In the genomic region with DNA sequence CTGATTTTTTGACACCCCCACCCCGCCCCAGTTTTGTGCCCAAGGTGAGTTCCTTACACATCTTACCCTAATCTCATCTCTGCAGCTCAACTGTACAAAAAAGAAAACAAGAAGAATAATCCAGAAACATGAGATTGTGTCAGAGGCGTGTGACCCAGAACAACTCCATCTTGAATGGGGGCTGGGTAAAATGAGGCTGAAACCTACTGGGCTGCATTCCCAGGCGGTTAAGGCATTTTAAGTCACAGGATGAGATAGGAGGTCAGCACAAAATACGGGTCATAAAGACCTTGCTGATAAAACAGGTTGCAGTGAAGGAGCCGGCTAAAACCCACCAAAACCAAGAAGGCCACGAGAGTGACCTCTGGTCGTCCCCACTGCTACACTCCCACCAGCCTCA, we compare ENCODE assay signal across 20 cellular contexts. TPM values are rescaled to one million over a fixed set of nuclear protein-coding genes. Genes with fewer than 3 reads are reported as not detected.
"Had no signal": no experiment of that assay in that cellular context is flagged by ENCODE, and none has a peak within 500 bp of the region (broad histone marks: within the 10 kb centered on the region; RNA-seq: fewer than 3 reads in every experiment).

No MANE protein-coding gene starts in this region.

RNA-seq across cellular contexts. Expression of gene TLX3, which starts 52.1 kb away (rescaled TPM):
- total RNA-seq: activated B cell treated with CpG ODN at 0.5 μM for 24 hours; activated CD4-positive, alpha-beta memory T cell treated with anti-CD3 and anti-CD28 coated beads for 36 hours; activated CD4-positive, alpha-beta T cell treated with anti-CD3 and anti-CD28 coated beads, Interleukin-2, amount 10 ng/mL, durations not matched to agents 24 days and 14 days; activated CD8-positive, alpha-beta memory T cell treated with anti-CD3 and anti-CD28 coated beads for 36 hours; activated CD8-positive, alpha-beta T cell treated with anti-CD3 and anti-CD28 coated beads for 36 hours; activated naive CD4-positive, alpha-beta T cell treated with anti-CD3 and anti-CD28 coated beads for 36 hours; activated naive CD4-positive, alpha-beta T cell treated with anti-CD3 and anti-CD28 coated beads, Interleukin-2, amount 50 U/mL, for 72 hours; activated naive CD8-positive, alpha-beta T cell treated with anti-CD3 and anti-CD28 coated beads for 36 hours; activated T-cell treated with anti-CD3 and anti-CD28 coated beads, Interleukin-2, amount 50 U/mL, for 4 hours; activated T-cell treated with anti-CD3 and anti-CD28 coated beads, Interleukin-2, amount 50 U/mL, for 72 hours; activated T-helper 1 cell treated with anti-CD3 and anti-CD28 coated beads, Interleukin-12 subunit alpha, Interleukin-12 subunit beta, Interleukin-2, Interleukin-4 antibody, amounts not matched to agents 30 ng/mL and 10 ng/mL and 1 ng/mL, durations not matched to agents 14 hours and 24 hours and 36 hours; activated T-helper 17 cell treated with anti-CD3 and anti-CD28 coated beads, Interleukin-2, amount 50 U/mL, for 72 hours; adrenal gland; ascending aorta; bronchial epithelial cell; cardiac muscle cell; T-cell; T-helper 1 cell treated with Interleukin-12 subunit alpha and Interleukin-12 subunit beta and Interleukin-4 antibody, amounts not matched to agents 30 ng/mL and 1 ng/mL, for 36 hours; T-helper 17 cell; T-helper 2 cell treated with Interferon-gamma antibody and Interleukin-4, amounts not matched to agents 100 ng/mL and 5 ng/mL, for 36 hours had no signal
- polyA plus RNA-seq: adrenal gland, cardiac muscle cell had no signal

RNA-seq across cellular contexts. Expression of gene FGF18, which starts 58.3 kb away (rescaled TPM):
- total RNA-seq: activated B cell treated with CpG ODN at 0.5 μM for 24 hours; bronchial epithelial cell; T-helper 1 cell treated with Interleukin-12 subunit alpha and Interleukin-12 subunit beta and Interleukin-4 antibody, amounts not matched to agents 30 ng/mL and 1 ng/mL, for 36 hours had no signal
